ENCODE assay signal across 8 cellular contexts in the genomic region with DNA sequence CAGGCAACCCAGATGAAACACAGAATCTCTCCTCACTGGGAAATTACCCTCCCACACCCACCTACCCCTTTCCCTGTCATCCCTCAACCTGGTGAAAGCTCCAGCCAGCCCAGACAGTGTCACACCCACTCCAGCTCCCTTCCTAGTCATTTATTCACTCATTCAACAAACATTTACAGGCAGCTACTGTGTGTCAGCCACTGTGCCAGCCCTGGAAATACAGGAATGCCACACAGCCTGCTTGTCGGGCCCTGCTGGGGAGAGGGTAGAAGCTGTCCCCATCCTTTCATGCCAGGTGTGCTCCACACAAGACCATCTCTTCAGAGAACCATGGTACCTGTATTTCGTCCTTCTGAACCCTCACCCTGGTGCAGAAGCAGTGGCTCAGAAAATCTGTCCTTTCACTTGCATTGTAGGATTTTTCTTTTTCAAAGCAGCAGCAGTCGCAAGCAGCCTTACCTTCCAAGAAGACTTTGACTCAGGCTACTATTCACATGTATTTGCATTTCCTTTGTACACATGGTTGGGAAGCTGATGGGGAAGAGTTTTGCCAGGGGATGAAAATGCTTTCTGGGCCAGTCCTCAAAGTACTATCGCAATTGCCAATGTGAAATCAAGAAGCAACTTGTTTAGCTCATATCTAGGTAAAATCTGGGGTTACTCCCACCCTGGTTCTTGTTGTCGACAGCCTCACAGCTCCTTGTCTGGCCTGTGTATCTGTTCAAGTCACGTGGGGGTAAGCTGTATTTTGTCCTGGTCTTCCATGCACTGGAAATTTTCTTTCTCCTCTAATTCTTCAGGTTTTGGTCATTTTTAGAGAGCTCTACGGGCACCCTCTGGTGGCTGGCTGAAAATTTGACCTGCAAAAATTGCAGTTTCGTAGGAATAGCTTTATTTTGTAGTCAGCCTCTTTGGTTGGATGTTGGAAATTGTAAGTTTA.
A peak's percentile ranks its signal among the peaks of the same experiment; 100 is the strongest.
DNase-seq lines count a peak whose midpoint lies in the region; ATAC-seq and TF ChIP-seq lines count a peak whose summit lies in the region.

No MANE protein-coding gene starts in this region.

- no peaks in the 10 kb centered on the region for H3K27me3 Mint-ChIP-seq in effector memory CD8-positive, alpha-beta T cell
- H3K27me3 Mint-ChIP-seq in stimulated activated memory B cell treated with anti-CD40 and anti-IgM and Interleukin-4, amounts not matched to agents 10 μg/mL and 1 μg/mL and 100 μg/mL, for 72 hours: no peaks in the 10 kb centered on the region

- TF ChIP-seq CTCF in RWPE2 (IDR thresholded peaks at IDR 0.05; ENCODE audit: poor library complexity, severe bottlenecking): peak; percentile 95

- no peak overlapping the region for H3K27ac Mint-ChIP-seq in effector memory CD8-positive, alpha-beta T cell
- H3K27ac Mint-ChIP-seq in stimulated activated memory B cell treated with anti-CD40 and anti-IgM and Interleukin-4, amounts not matched to agents 10 μg/mL and 1 μg/mL and 100 μg/mL, for 72 hours: no peak overlapping the region

- H3K9me3 Mint-ChIP-seq in effector memory CD8-positive, alpha-beta T cell: no peaks in the 10 kb centered on the region
- no peaks in the 10 kb centered on the region for H3K9me3 Mint-ChIP-seq in stimulated activated memory B cell treated with anti-CD40 and anti-IgM and Interleukin-4, amounts not matched to agents 10 μg/mL and 1 μg/mL and 100 μg/mL, for 72 hours

- H3K4me3 ChIP-seq in H7 (ENCODE audit: insufficient read depth, low read depth, low read length) (no peak overlapping the region), RWPE2 (ENCODE audit: severe bottlenecking) (no peak overlapping the region)

- H3K36me3 Mint-ChIP-seq in effector memory CD8-positive, alpha-beta T cell (ENCODE audit: insufficient read depth): no peaks in the 10 kb centered on the region
- H3K36me3 Mint-ChIP-seq in stimulated activated memory B cell treated with anti-CD40 and anti-IgM and Interleukin-4, amounts not matched to agents 10 μg/mL and 1 μg/mL and 100 μg/mL, for 72 hours: no peaks in the 10 kb centered on the region

- H3K27ac ChIP-seq in RWPE2 (ENCODE audit: poor library complexity, severe bottlenecking): no peak overlapping the region

- H3K9me3 ChIP-seq in RWPE2 (ENCODE audit: severe bottlenecking): no peaks in the 10 kb centered on the region

- H3K4me3 Mint-ChIP-seq in effector memory CD8-positive, alpha-beta T cell: no peak overlapping the region
- no peak overlapping the region for H3K4me3 Mint-ChIP-seq in stimulated activated memory B cell treated with anti-CD40 and anti-IgM and Interleukin-4, amounts not matched to agents 10 μg/mL and 1 μg/mL and 100 μg/mL, for 72 hours

- H3K36me3 ChIP-seq in H7 (replicated peaks; ENCODE audit: control insufficient read depth, insufficient read depth, low read length): no peaks in the 10 kb centered on the region
- H3K36me3 ChIP-seq in RWPE2 (ENCODE audit: low read depth): no peaks in the 10 kb centered on the region

- peak; percentile 67; the same call in 2 of the 3 replicates for ATAC-seq in RWPE2 (ENCODE audit: low read depth)
- ATAC-seq in effector memory CD8-positive, alpha-beta T cell (replicated peaks): no peak
- ATAC-seq in GM21717 (IDR thresholded peaks at IDR 0.05; ENCODE audit: unreplicated experiment): no peak
- ATAC-seq in stimulated activated memory B cell treated with anti-CD40 and anti-IgM and Interleukin-4, amounts not matched to agents 10 μg/mL and 1 μg/mL and 100 μg/mL, for 72 hours: no peak
- no peak for ATAC-seq in GM19463 (IDR thresholded peaks at IDR 0.05; ENCODE audit: unreplicated experiment)

- peaks cover 0 to 1% of the 10 kb centered on the region in 2 donors for H3K4me1 Mint-ChIP-seq in effector memory CD8-positive, alpha-beta T cell (ENCODE audit: low read depth in 2 of 2)
- no peaks in the 10 kb centered on the region for H3K4me1 Mint-ChIP-seq in stimulated activated memory B cell treated with anti-CD40 and anti-IgM and Interleukin-4, amounts not matched to agents 10 μg/mL and 1 μg/mL and 100 μg/mL, for 72 hours

- peaks cover 6% of the 10 kb centered on the region for H3K4me1 ChIP-seq in RWPE2 (ENCODE audit: insufficient read depth, poor library complexity, severe bottlenecking)

- H3K27me3 ChIP-seq in H7 (ENCODE audit: control insufficient read depth, insufficient read depth, low read length): no peaks in the 10 kb centered on the region
- H3K27me3 ChIP-seq in RWPE2 (ENCODE audit: insufficient read depth, poor library complexity, severe bottlenecking): no peaks in the 10 kb centered on the region

- DNase-seq in COLO829 (ENCODE audit: low spot score): peak; percentile 63
- peak; percentile 52 for DNase-seq in H7
- DNase-seq in RWPE2 (ENCODE audit: low spot score): no peak
- DNase-seq in effector memory CD8-positive, alpha-beta T cell: peak in 2 of 3 experiments; percentile 4 to 7
- DNase-seq in medulla oblongata (ENCODE audit: extremely low spot score): peak; percentile 79
